8 cellular contexts compared by ENCODE assay signal in the genomic region with DNA sequence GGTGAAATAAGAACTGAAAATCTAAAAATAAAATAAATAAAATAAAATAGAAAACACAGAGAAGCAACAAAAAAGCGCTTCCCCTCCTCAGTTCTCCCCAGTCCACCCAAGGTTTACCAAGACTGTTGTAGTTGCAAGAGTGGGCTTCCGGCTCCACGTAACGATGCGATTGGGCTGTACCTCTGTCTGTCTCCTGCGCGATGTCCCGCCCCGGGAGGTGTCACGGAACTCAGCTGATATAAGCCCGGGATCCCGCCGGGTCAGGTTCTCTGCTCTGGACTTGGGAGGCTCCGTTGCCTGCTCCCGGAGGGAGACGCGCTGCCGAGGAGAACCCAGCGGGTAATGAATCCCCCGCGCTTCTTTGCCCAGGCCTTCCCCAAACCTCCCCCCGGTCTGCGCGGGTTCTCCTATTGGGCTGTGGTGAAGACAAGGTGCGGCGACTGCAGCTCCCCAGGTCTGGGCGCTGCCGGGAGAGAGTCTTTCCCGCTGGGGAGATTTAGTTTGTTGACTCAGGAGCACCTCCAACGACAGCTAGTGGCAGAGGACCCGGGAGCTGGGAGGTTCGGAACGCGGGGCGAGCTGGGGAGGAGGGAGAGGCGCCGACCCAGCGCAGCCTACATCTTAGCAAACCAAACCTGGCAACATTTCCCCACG. TPM values are rescaled to one million over a fixed set of nuclear protein-coding genes. Genes with fewer than 3 reads are reported as not detected.
A peak's percentile ranks its signal among the peaks of the same experiment; 100 is the strongest.
DNase-seq lines count a peak whose midpoint lies in the region; ATAC-seq and TF ChIP-seq lines count a peak whose summit lies in the region.

Gene SLFN5 (plus strand): TSS at position 268 of the 654 bp plus-strand sequence. CDS start 15,619 bp downstream, outside the sequence.

- peak within 1 kb of the TSS; percentile 70 for H3K4me3 ChIP-seq in AG04450 (ENCODE audit: low read depth, low read length)

- TF ChIP-seq CTCF in AG04450 (IDR thresholded peaks at IDR 0.05; ENCODE audit: low read depth, low read length) = no peak

- peak; percentile 54 for ATAC-seq in GM18873 (IDR thresholded peaks at IDR 0.05; ENCODE audit: low FRiP score, unreplicated experiment)
- peak; percentile 74 for ATAC-seq in HG03135 (IDR thresholded peaks at IDR 0.05; ENCODE audit: unreplicated experiment)
- ATAC-seq in left lobe of liver = peak; percentile 95

- CTCF ChIA-PET in AG04450 (lab: Charles Lee) = no interaction called here

- POLR2A ChIA-PET in AG04450 (lab: Yijun Ruan, JAX) = interaction anchor here (0.5 to 2.1 kb wide), 7 partner anchors 14 to 582 kb away, joined by 3 to 11 read pairs (median 6); partner anchors contain the start of gene SLFN11

- DNase-seq in AG04450 (ENCODE audit: low read depth, low spot score) (peak; percentile 87), NCI-H460 (ENCODE audit: extremely low read depth, low read depth) (peak; percentile 92), dermis blood vessel endothelial cell (peak; percentile 96), left lobe of liver (ENCODE audit: low spot score) (peak; percentile 97)
- peak; percentile 93 to 95 for DNase-seq in activated CD4-positive, alpha-beta T cell treated with anti-CD3 and anti-CD28 coated beads, Interleukin-2, amount 50 U/mL, for 4 hours
- peak; percentile 93 to 94 for DNase-seq in stimulated activated CD4-positive, alpha-beta T cell treated with anti-CD3 and anti-CD28 coated beads, Interleukin-2, amount 100 ng/mL, for 24 hours

- H3K9me3 ChIP-seq in AG04450 (ENCODE audit: control insufficient read depth, insufficient read depth, low read length) = no peaks in the 10 kb centered on the region; the same call in 1 of the 2 replicates

- H3K27ac ChIP-seq in AG04450 (ENCODE audit: low read depth, low read length) = peak within 1 kb of the TSS; percentile 85

- no peaks in the 10 kb centered on the region for H3K27me3 ChIP-seq in AG04450 (ENCODE audit: control insufficient read depth, insufficient read depth, low read length)

RNA-seq across cellular contexts. Expression of gene SLFN5, which starts in this region (rescaled TPM):
- polyA plus RNA-seq in AG04450 (2011; rRNA removed) = 64.2 and 69.0 TPM in 2 replicates
- 91.2 and 108 TPM in 2 replicates for polyA minus RNA-seq in AG04450 (2011; rRNA and poly(A)+ RNA removed)
- 57.6 and 68.5 TPM in 2 replicates for total RNA-seq in NCI-H460 (2014; rRNA removed; shearing (Covaris generic))
- polyA plus RNA-seq in NCI-H460 (2014; cell fraction: nucleus; rRNA removed) = 5.7 and 17.2 TPM in 2 replicates
- total RNA-seq in dermis blood vessel endothelial cell (40.8 and 68.0 TPM in 2 replicates), left lobe of liver (5.2 TPM)

Comparison
In these comparisons a context has a peak if more than half of its experiments do, and no peak if none do; other contexts are left out.
1. Peak in every context shown above with its lines: DNase-seq, ATAC-seq, H3K4me3 ChIP-seq and H3K27ac ChIP-seq.